17 cellular contexts compared by ENCODE assay signal in the genomic region with DNA sequence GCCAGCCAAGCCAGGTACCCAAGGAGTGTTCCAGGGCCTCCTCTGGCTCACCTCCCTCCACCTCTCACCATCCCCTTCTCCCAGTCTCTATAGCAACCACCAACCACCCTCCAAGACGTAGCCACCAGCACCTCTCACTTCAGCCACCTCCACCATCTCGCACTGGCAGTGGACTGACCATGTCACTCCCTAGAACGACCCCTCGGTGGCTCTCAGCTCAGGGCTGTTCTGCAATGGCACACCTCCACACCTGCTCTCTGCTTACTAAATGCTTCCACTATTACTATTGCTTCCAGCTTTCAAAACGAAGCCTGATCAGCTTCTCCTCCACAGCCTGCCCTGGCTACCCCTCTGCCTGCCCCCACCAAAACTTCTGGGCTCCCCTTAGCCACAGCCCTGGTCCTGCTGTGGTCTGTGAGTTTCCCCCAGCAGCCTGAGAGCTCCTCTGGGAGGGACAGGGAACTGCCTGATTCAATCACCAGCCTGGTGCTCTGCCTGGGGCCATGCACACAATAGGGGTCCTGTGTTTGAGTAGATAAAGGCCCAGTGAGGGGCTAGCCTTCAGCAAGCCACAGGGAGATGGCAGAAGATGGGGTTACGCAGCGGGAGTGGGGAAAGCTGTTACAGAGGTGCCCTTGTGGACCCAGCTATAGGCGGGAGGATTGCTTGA. TPM values are rescaled to one million over a fixed set of nuclear protein-coding genes. Genes with fewer than 3 reads are reported as not detected.
DNase-seq lines count a peak whose midpoint lies in the region; ATAC-seq and TF ChIP-seq lines count a peak whose summit lies in the region.
"Had no signal": no experiment of that assay in that cellular context is flagged by ENCODE, and none has a peak within 500 bp of the region (broad histone marks: within the 10 kb centered on the region; RNA-seq: fewer than 3 reads in every experiment).

No MANE protein-coding gene starts in this region.

- DNase-seq in NCI-H146 (lab: John Stamatoyannopoulos, UW) = peak; percentile 1
- DNase-seq in NCI-H146 treated with DMSO at 0.1 percent for 48 hours (lab: John Stamatoyannopoulos, UW; ENCODE audit: unreplicated experiment) = no peak
- no peak for DNase-seq in GM23338 (ENCODE audit: low spot score)
- DNase-seq in chondrocyte (ENCODE audit: low spot score) = peak; percentile 57
- no peak for DNase-seq in neural progenitor cell (ENCODE audit: low spot score)
- DNase-seq in NCI-H1105 treated with DMSO at 0.1 percent for 48 hours (lab: John Stamatoyannopoulos, UW) = no peak
- no peak for DNase-seq in GM13976 (ENCODE audit: low spot score)
- DNase-seq in DMS153 (lab: John Stamatoyannopoulos, UW) = no peak
- DNase-seq: islet precursor cell had no signal

- no peaks in the 10 kb centered on the region for H3K79me2 ChIP-seq in GM23338 (replicated peaks; ENCODE audit: insufficient read depth)
- H3K79me2 ChIP-seq in neural progenitor cell (ENCODE audit: low read depth) = no peaks in the 10 kb centered on the region

- no peak overlapping the region for H3K27ac Mint-ChIP-seq in GM23338
- H3K27ac Mint-ChIP-seq in chondrocyte (ENCODE audit: unreplicated experiment) = no peak overlapping the region
- peak overlapping the region; percentile 52 for H3K27ac Mint-ChIP-seq in neural progenitor cell

- H3K4me3 Mint-ChIP-seq in GM23338 = no peak overlapping the region
- H3K4me3 Mint-ChIP-seq in chondrocyte (ENCODE audit: unreplicated experiment) = no peak overlapping the region
- H3K4me3 Mint-ChIP-seq in neural progenitor cell = peak overlapping the region; percentile 9

- H3K36me3 Mint-ChIP-seq in GM23338 (ENCODE audit: low read depth) (no peaks in the 10 kb centered on the region), chondrocyte (ENCODE audit: low read depth) (no peaks in the 10 kb centered on the region), neural progenitor cell (no peaks in the 10 kb centered on the region)
- H3K36me3 Mint-ChIP-seq: activated naive CD4-positive, alpha-beta T cell treated with anti-CD3 and anti-CD28 coated beads, Interleukin-2, amount 10 ng/mL, durations not matched to agents 7 days and 5 days; CD14-positive monocyte had no signal

- TF ChIP-seq CTCF in GM23338 (conservative IDR thresholded peaks at IDR 0.05; ENCODE audit: low read depth in 2 of 2) (no peak), chondrocyte (IDR thresholded peaks at IDR 0.05) (no peak), neural progenitor cell (IDR thresholded peaks at IDR 0.05) (no peak), GM13976 (IDR thresholded peaks at IDR 0.05; ENCODE audit: borderline replicate concordance, control extremely low read depth, extremely low read depth, insufficient read depth, missing control alignments) (no peak)

- in situ Hi-C loops in GM13976 (cut with MboI; ENCODE audit: low sequenced_read_pairs, unreplicated experiment) = loop anchor here (5.0 to 25.0 kb wide), 2 partner anchors 142 to 342 kb away; partner anchors contain the start of genes ATF4 and MIEF1

- H3K9me3 ChIP-seq in neural progenitor cell (ENCODE audit: low read depth) = no peaks in the 10 kb centered on the region
- H3K9me3 ChIP-seq: breast epithelium, right lobe of liver, vagina had no signal

- H3K27ac ChIP-seq in GM23338 (ENCODE audit: low read depth) (no peak overlapping the region), neural progenitor cell (no peak overlapping the region)
- H3K27ac ChIP-seq: 22Rv1, breast epithelium, epithelial cell of prostate, right lobe of liver, vagina had no signal

- H4K20me1 ChIP-seq in GM23338 (replicated peaks; ENCODE audit: insufficient read depth) (no peaks in the 10 kb centered on the region), neural progenitor cell (ENCODE audit: low read depth) (no peaks in the 10 kb centered on the region)

- H2AFZ ChIP-seq in GM23338 (no peak overlapping the region), neural progenitor cell (replicated peaks) (no peak overlapping the region)

- H3K27me3 ChIP-seq in GM23338 (ENCODE audit: insufficient read depth) (no peaks in the 10 kb centered on the region), neural progenitor cell (no peaks in the 10 kb centered on the region)
- H3K27me3 ChIP-seq: breast epithelium, right lobe of liver, vagina had no signal

- H3K4me3 ChIP-seq in GM23338 (no peak overlapping the region), neural progenitor cell (no peak overlapping the region)
- H3K4me3 ChIP-seq: right lobe of liver, vagina had no signal

- no peak overlapping the region; the same call in 1 of the 2 replicates for H3K4me2 ChIP-seq in GM23338
- H3K4me2 ChIP-seq in neural progenitor cell = no peak overlapping the region

- ATAC-seq in GM23338 = peak; percentile 16

- H3K36me3 ChIP-seq in GM23338 (ENCODE audit: insufficient read depth) (peaks cover 6% of the 10 kb centered on the region; the same call in 1 of the 2 replicates), neural progenitor cell (no peaks in the 10 kb centered on the region)
- H3K36me3 ChIP-seq: breast epithelium, right lobe of liver, vagina had no signal

- H3F3A ChIP-seq in GM23338 (replicated peaks; ENCODE audit: low read depth) (peaks cover 6% of the 10 kb centered on the region; the same call in 1 of the 2 replicates), neural progenitor cell (ENCODE audit: low read depth) (peaks cover 22% of the 10 kb centered on the region)

- H3K27me3 Mint-ChIP-seq in GM23338 (ENCODE audit: insufficient read depth, low read depth, poor library complexity) (peaks cover 29% of the 10 kb centered on the region), chondrocyte (ENCODE audit: low read depth) (no peaks in the 10 kb centered on the region), neural progenitor cell (ENCODE audit: insufficient read depth, low read depth) (peaks cover 12% of the 10 kb centered on the region)

- peaks cover 49% of the 10 kb centered on the region for H3K4me1 Mint-ChIP-seq in GM23338
- peaks cover 29% of the 10 kb centered on the region for H3K4me1 Mint-ChIP-seq in chondrocyte (ENCODE audit: low read depth)
- H3K4me1 Mint-ChIP-seq in neural progenitor cell = peaks cover 50% of the 10 kb centered on the region

- H3K4me1 ChIP-seq in GM23338 (ENCODE audit: insufficient read depth) = peaks cover 25% of the 10 kb centered on the region
- peaks cover 25% of the 10 kb centered on the region for H3K4me1 ChIP-seq in neural progenitor cell

- no peaks in the 10 kb centered on the region for H3K9me2 ChIP-seq in GM23338 (ENCODE audit: insufficient read depth)

- H3K9me3 Mint-ChIP-seq in GM23338 (peaks cover 4% of the 10 kb centered on the region; the same call in 1 of the 3 replicates), chondrocyte (ENCODE audit: low read depth) (peaks cover 3% of the 10 kb centered on the region), neural progenitor cell (no peaks in the 10 kb centered on the region)
- H3K9me3 Mint-ChIP-seq: activated naive CD4-positive, alpha-beta T cell treated with anti-CD3 and anti-CD28 coated beads, Interleukin-2, amount 10 ng/mL, durations not matched to agents 7 days and 5 days; activated T-cell treated with anti-CD3 and anti-CD28 coated beads, Interleukin-2, amount 50 U/mL, for 72 hours had no signal

- no peak overlapping the region for H3K9ac ChIP-seq in neural progenitor cell

TF ChIP-seq in GM23338, 12 proteins besides CTCF, POLR2A, EP300 and RAD21:
- TF ChIP-seq EZH2phosphoT487 (IDR thresholded peaks at IDR 0.05; ENCODE audit: unreplicated experiment) (no peak), EZH2 (IDR thresholded peaks at IDR 0.05; ENCODE audit: low read depth, unreplicated experiment) (no peak), JUNB (IDR thresholded peaks at IDR 0.05; ENCODE audit: unreplicated experiment) (no peak), ETS1 (IDR thresholded peaks at IDR 0.05) (no peak), REST (IDR thresholded peaks at IDR 0.05; ENCODE audit: unreplicated experiment) (no peak), STAT1 (IDR thresholded peaks at IDR 0.05; ENCODE audit: unreplicated experiment) (no peak), CREB1 (CRISPR knock-in tag; IDR thresholded peaks at IDR 0.05; ENCODE audit: low read depth) (no peak), ZNF331 (CRISPR knock-in tag; IDR thresholded peaks at IDR 0.05; ENCODE audit: low read depth) (no peak), NANOG (IDR thresholded peaks at IDR 0.05; ENCODE audit: borderline replicate concordance) (no peak)
TF ChIP-seq in GM23338: peak in this region for 0.

RNA-seq across cellular contexts. Expression of gene CBX7, which starts 17.5 kb away (rescaled TPM):
- 11.5 and 12.7 TPM in 2 replicates for total RNA-seq in GM23338 (2014; rRNA removed; shearing (Covaris generic))
- 2.6 and 2.8 TPM in 2 replicates for polyA plus RNA-seq in GM23338 (2016; fragmentation: Nextera tagmentation; extraction: Ambion mirVana)
- total RNA-seq in chondrocyte (3.6 to 6.9 TPM (median 4.7 TPM) in 3 replicates), neural progenitor cell (ENCODE audit: low replicate concordance) (0.71 and 7.7 TPM in 2 replicates)

Comparison
In these comparisons a context has a peak if more than half of its experiments do, and no peak if none do; other contexts are left out.
1. DNase-seq: peak in NCI-H146 (single experiment) and chondrocyte (single experiment); none in NCI-H146 treated with DMSO at 0.1 percent for 48 hours (single experiment), GM23338 (single experiment), neural progenitor cell (single experiment), NCI-H1105 treated with DMSO at 0.1 percent for 48 hours (single experiment), GM13976 (single experiment) and DMS153 (single experiment).